ENCODE assay signal across 15 cellular contexts in the genomic region with DNA sequence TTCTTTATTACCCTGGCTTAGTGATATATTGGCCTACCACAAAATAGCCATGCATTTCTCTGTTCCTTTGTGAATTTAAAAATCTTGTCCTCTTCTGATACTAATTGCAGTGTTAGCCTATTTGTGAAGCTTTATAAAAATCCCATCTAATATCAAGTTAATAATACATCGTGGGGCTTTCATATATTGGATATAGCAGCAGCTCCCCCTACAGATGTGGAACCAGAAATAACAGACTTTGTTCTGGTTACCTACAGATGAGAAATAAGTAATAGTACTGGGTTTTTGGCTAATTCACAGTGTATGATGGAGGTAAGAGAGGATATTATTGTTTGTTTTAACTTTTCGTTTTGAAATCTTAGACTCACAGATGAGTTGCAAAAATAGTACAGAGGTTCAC.
DNase-seq lines count a peak whose midpoint lies in the region; ATAC-seq and TF ChIP-seq lines count a peak whose summit lies in the region.
"Had no signal": no experiment of that assay in that cellular context is flagged by ENCODE, and none has a peak within 500 bp of the region (broad histone marks: within the 10 kb centered on the region; RNA-seq: fewer than 3 reads in every experiment).

No MANE protein-coding gene starts in this region.

- intact Hi-C loops in mammary epithelial cell (cut with micrococcal nuclease) = loop anchor here (5.0 to 10.0 kb wide), 6 partner anchors 119 to 1101 kb away; no protein-coding TSS in a partner anchor

- peak; percentile 39 for DNase-seq in DMS 273 (lab: John Stamatoyannopoulos, UW; ENCODE audit: unreplicated experiment)
- no peak for DNase-seq in DMS 273 treated with DMSO at 0.1 percent for 48 hours (lab: John Stamatoyannopoulos, UW)
- DNase-seq in NCI-H146 treated with DMSO at 0.1 percent for 48 hours (lab: John Stamatoyannopoulos, UW; ENCODE audit: unreplicated experiment) = peak; percentile 79
- DNase-seq in mammary epithelial cell = peak; percentile 0
- DNase-seq in HUDEP-2 (lab: John Stamatoyannopoulos, UW; ENCODE audit: unreplicated experiment in 76 of 76) = no peak
- no peak for DNase-seq in DMS79 treated with DMSO at 0.1 percent for 48 hours (lab: John Stamatoyannopoulos, UW)
- DNase-seq: 8988T; activated CD4-positive, CD25-positive, alpha-beta regulatory T cell treated with anti-CD3 and anti-CD28 coated beads, Interleukin-2, amount 50 U/mL, for 72 hours; activated T-cell treated with anti-CD3 and anti-CD28 coated beads, Interleukin-2, amount 50 U/mL, for 48 hours; HFFc6; NCI-H526; tibial artery had no signal

- no TSS peak for BruUV-seq in mammary epithelial cell (replicated peaks; lab: Mats Ljungman, UMichigan)

- H3K9me3 ChIP-seq in mammary epithelial cell (replicated peaks; ENCODE audit: insufficient read depth, low read length) = no peaks in the 10 kb centered on the region
- no peaks in the 10 kb centered on the region for H3K9me3 ChIP-seq in neural cell (ENCODE audit: low read length)
- H3K9me3 ChIP-seq: tibial artery had no signal

- H3K4me2 ChIP-seq in mammary epithelial cell (ENCODE audit: insufficient read depth, low read depth, low read length) (no peak overlapping the region), neural cell (ENCODE audit: low read length) (no peak overlapping the region)

- ATAC-seq in HG03521 (IDR thresholded peaks at IDR 0.05; ENCODE audit: unreplicated experiment) = no peak

- H3K4me3 ChIP-seq in mammary epithelial cell (replicated peaks in 1 of 3; ENCODE audit: insufficient read depth in 1 of 3, low read depth in 2 of 3, low read length in 3 of 3) = no peak overlapping the region
- no peak overlapping the region for H3K4me3 ChIP-seq in neural cell (ENCODE audit: low read length)
- H3K4me3 ChIP-seq: SK-N-MC, tibial artery had no signal

- no peaks in the 10 kb centered on the region for H3K9me2 ChIP-seq in neural cell (ENCODE audit: insufficient read depth, low read length)

- H3K27me3 ChIP-seq in mammary epithelial cell (ENCODE audit: insufficient read depth, low read length) (no peaks in the 10 kb centered on the region), neural cell (ENCODE audit: insufficient read depth, low read depth, low read length) (no peaks in the 10 kb centered on the region)
- H3K27me3 ChIP-seq: tibial artery had no signal

- H3K9ac ChIP-seq in mammary epithelial cell (ENCODE audit: insufficient read depth, low read length) (no peak overlapping the region), neural cell (ENCODE audit: low read length) (no peak overlapping the region)

- no peak overlapping the region for H3K27ac ChIP-seq in mammary epithelial cell (ENCODE audit: insufficient read depth, low read depth, low read length)
- H3K27ac ChIP-seq in neural cell (ENCODE audit: low read length) = no peak overlapping the region
- H3K27ac ChIP-seq: SK-N-MC, tibial artery had no signal

- TF ChIP-seq CTCF in mammary epithelial cell (conservative IDR thresholded peaks at IDR 0.05 in 1 of 2, IDR thresholded peaks at IDR 0.05 in 1 of 2; ENCODE audit: extremely low read depth in 1 of 2, insufficient read depth in 1 of 2, low read depth in 1 of 2, low read length in 2 of 2) = peak; percentile 44 to 54
- TF ChIP-seq CTCF in neural cell (IDR thresholded peaks at IDR 0.05; ENCODE audit: poor library complexity, severe bottlenecking) = peak; percentile 55

- no peak for TF ChIP-seq EP300 in neural cell (conservative IDR thresholded peaks at IDR 0.05; ENCODE audit: poor library complexity, severe bottlenecking)

- peaks cover 1% of the 10 kb centered on the region for H3K36me3 ChIP-seq in mammary epithelial cell (ENCODE audit: insufficient read depth, low read length)
- no peaks in the 10 kb centered on the region for H3K36me3 ChIP-seq in neural cell (ENCODE audit: insufficient read depth, low read length)
- H3K36me3 ChIP-seq: tibial artery had no signal

- H3K4me1 ChIP-seq in mammary epithelial cell (ENCODE audit: insufficient read depth, low read length) = no peaks in the 10 kb centered on the region
- H3K4me1 ChIP-seq: tibial artery had no signal

- CTCF ChIA-PET in mammary epithelial cell (lab: Charles Lee; ENCODE audit: low non-redundant PET) = interaction anchor here (0.6 kb wide), 2 partner anchors 13 to 121 kb away, joined by 3 read pairs; no protein-coding TSS in a partner anchor

- peak; percentile 60 for TF ChIP-seq RAD21 in neural cell (conservative IDR thresholded peaks at IDR 0.05)

- in situ Hi-C loops in mammary epithelial cell (cut with MboI; ENCODE audit: low sequenced_read_pairs in 2 of 2) = no loop called here

- H4K20me1 ChIP-seq in mammary epithelial cell (ENCODE audit: insufficient read depth, low read length) (no peaks in the 10 kb centered on the region), neural cell (ENCODE audit: insufficient read depth) (no peaks in the 10 kb centered on the region)

- peak overlapping the region; percentile 48 for H2AFZ ChIP-seq in mammary epithelial cell (ENCODE audit: low read depth, low read length)
- no peak overlapping the region for H2AFZ ChIP-seq in neural cell (ENCODE audit: low read depth, low read length)

- dilution Hi-C loops in mammary epithelial cell (cut with HindIII; ENCODE audit: low sequenced_read_pairs) = no loop called here

- H3F3A ChIP-seq in neural cell (ENCODE audit: insufficient read depth, low read length, poor library complexity, severe bottlenecking) = no peaks in the 10 kb centered on the region

- 4% methylated on average over 2 of the region's 2 CpGs for WGBS in mammary epithelial cell (ENCODE audit: low coverage, missing lambda C conversion rate)

- no peaks in the 10 kb centered on the region for H3K79me2 ChIP-seq in mammary epithelial cell (ENCODE audit: insufficient read depth, low read length)
- no peaks in the 10 kb centered on the region for H3K79me2 ChIP-seq in neural cell (replicated peaks; ENCODE audit: insufficient read depth, low read length)

TF ChIP-seq in neural cell, 6 proteins besides CTCF, POLR2A, EP300 and RAD21:
- TF ChIP-seq SMC3 (conservative IDR thresholded peaks at IDR 0.05; ENCODE audit: poor library complexity) (peak; percentile 46), EZH2 (IDR thresholded peaks at IDR 0.05; ENCODE audit: borderline replicate concordance, insufficient read depth, low read length, poor library complexity, severe bottlenecking) (no peak)

Comparison
In these comparisons a context has a peak if more than half of its experiments do, and no peak if none do; other contexts are left out.
1. DNase-seq: peak in DMS 273 (single experiment), NCI-H146 treated with DMSO at 0.1 percent for 48 hours (single experiment) and mammary epithelial cell (single experiment); none in DMS 273 treated with DMSO at 0.1 percent for 48 hours (single experiment), HUDEP-2 (0 of 76) and DMS79 treated with DMSO at 0.1 percent for 48 hours (single experiment).